In genomic region chr2:42334220-42334619, GRCh38 we compare ENCODE assay signal across 8 cellular contexts.
"Had no signal": no experiment of that assay in that cellular context is flagged by ENCODE, and none has a peak within 500 bp of the region (broad histone marks: within the 10 kb centered on the region; RNA-seq: fewer than 3 reads in every experiment).

No MANE protein-coding gene starts in this region.

- H3K9me3 ChIP-seq: HAP-1 had no signal

- ATAC-seq: HCT116 had no signal

- H3K9me3 Mint-ChIP-seq: HFFc6 had no signal

- H2AFZ ChIP-seq: GM23248 had no signal

- H3K4me3 ChIP-seq: GM23248, HAP-1 had no signal

- H3K4me3 Mint-ChIP-seq: HFFc6 had no signal

- H3K4me1 ChIP-seq: HAP-1 had no signal

- H3K27ac Mint-ChIP-seq: HFFc6 had no signal

- DNase-seq: GM23248, GOT3, H7, HFFc6, IMR-90 had no signal

- H3K9ac ChIP-seq: GM23248 had no signal

- H3K27ac ChIP-seq: GM23248, HL-60 had no signal
